34 cellular contexts compared by ENCODE assay signal in genomic region chr3:58183221-58183620, GRCh38. TPM values are rescaled to one million over a fixed set of nuclear protein-coding genes. Genes with fewer than 3 reads are reported as not detected.
"Had no signal": no experiment of that assay in that cellular context is flagged by ENCODE, and none has a peak within 500 bp of the region (broad histone marks: within the 10 kb centered on the region; RNA-seq: fewer than 3 reads in every experiment).

No MANE protein-coding gene starts in this region.

- H3K9me3 ChIP-seq: adrenal gland, breast epithelium, esophagus muscularis mucosa, gastroesophageal sphincter had no signal

- H3K27me3 ChIP-seq: adrenal gland, breast epithelium, dorsolateral prefrontal cortex, esophagus muscularis mucosa, gastroesophageal sphincter had no signal

- H3K36me3 ChIP-seq: adrenal gland, breast epithelium, esophagus muscularis mucosa, gastroesophageal sphincter had no signal

- DNase-seq: activated CD4-positive, alpha-beta memory T cell treated with anti-CD3 and anti-CD28 coated beads for 36 hours; activated CD4-positive, alpha-beta T cell treated with anti-CD3 and anti-CD28 coated beads for 36 hours; activated CD4-positive, alpha-beta T cell treated with anti-CD3 and anti-CD28 coated beads, Interleukin-2, amount 10 ng/mL, durations not matched to agents 24 days and 14 days; activated CD4-positive, CD25-positive, alpha-beta regulatory T cell; activated CD4-positive, CD25-positive, alpha-beta regulatory T cell treated with anti-CD3 and anti-CD28 coated beads, Interleukin-2, amount 50 U/mL, for 72 hours; activated CD8-positive, alpha-beta memory T cell treated with anti-CD3 and anti-CD28 coated beads, Interleukin-2, amount 10 ng/mL, durations not matched to agents 7 days and 5 days; activated CD8-positive, alpha-beta memory T cell treated with anti-CD3 and anti-CD28 coated beads, Interleukin-2, amount 50 U/mL, for 4 hours; activated CD8-positive, alpha-beta T cell treated with anti-CD3 and anti-CD28 coated beads, Interleukin-2, amount 10 ng/mL, durations not matched to agents 7 days and 5 days; activated effector memory CD4-positive, alpha-beta T cell treated with anti-CD3 and anti-CD28 coated beads, Interleukin-2, amount 50 U/mL, for 16 hours; activated naive CD4-positive, alpha-beta T cell treated with anti-CD3 and anti-CD28 coated beads for 36 hours; activated naive CD8-positive, alpha-beta T cell treated with anti-CD3 and anti-CD28 coated beads for 36 hours; activated naive CD8-positive, alpha-beta T cell treated with anti-CD3 and anti-CD28 coated beads, Interleukin-2, amount 50 U/mL, for 24 hours; activated T-cell treated with anti-CD3 and anti-CD28 coated beads, Interleukin-2, amount 50 U/mL, for 1 hour; activated T-cell treated with anti-CD3 and anti-CD28 coated beads, Interleukin-2, amount 50 U/mL, for 48 hours; adrenal gland; amygdala; dorsolateral prefrontal cortex; effector memory CD4-positive, alpha-beta T cell; endodermal cell; erythroblast; foreskin melanocyte; head of caudate nucleus; T-helper 1 cell; T-helper 17 cell; T1000 had no signal

- H3K27ac ChIP-seq: adrenal gland, breast epithelium, coronary artery, dorsolateral prefrontal cortex, esophagus muscularis mucosa, gastroesophageal sphincter had no signal

- H3K4me3 ChIP-seq: adrenal gland, breast epithelium, coronary artery, dorsolateral prefrontal cortex, esophagus muscularis mucosa, gastroesophageal sphincter had no signal

- H3K4me1 ChIP-seq: adrenal gland, breast epithelium had no signal

RNA-seq across cellular contexts. Expression of gene DNASE1L3, which starts 27.6 kb away (rescaled TPM):
- total RNA-seq: activated CD4-positive, alpha-beta memory T cell treated with anti-CD3 and anti-CD28 coated beads for 36 hours; activated CD4-positive, alpha-beta T cell treated with anti-CD3 and anti-CD28 coated beads for 36 hours; activated CD4-positive, alpha-beta T cell treated with anti-CD3 and anti-CD28 coated beads, Interleukin-2, amount 10 ng/mL, durations not matched to agents 24 days and 14 days; activated CD8-positive, alpha-beta memory T cell treated with anti-CD3 and anti-CD28 coated beads for 36 hours; activated CD8-positive, alpha-beta memory T cell treated with anti-CD3 and anti-CD28 coated beads, Interleukin-2, amount 10 ng/mL, durations not matched to agents 7 days and 5 days; activated CD8-positive, alpha-beta T cell treated with anti-CD3 and anti-CD28 coated beads, Interleukin-2, amount 10 ng/mL, durations not matched to agents 7 days and 5 days; activated naive CD4-positive, alpha-beta T cell treated with anti-CD3 and anti-CD28 coated beads for 36 hours; activated naive CD8-positive, alpha-beta T cell treated with anti-CD3 and anti-CD28 coated beads for 36 hours; activated T-helper 1 cell treated with anti-CD3 and anti-CD28 coated beads, Interleukin-12 subunit alpha, Interleukin-12 subunit beta, Interleukin-2, Interleukin-4 antibody, amounts not matched to agents 30 ng/mL and 10 ng/mL and 1 ng/mL, durations not matched to agents 14 hours and 24 hours and 36 hours; activated T-helper 2 cell treated with anti-CD3 and anti-CD28 coated beads, Interferon-gamma antibody, Interleukin-2, Interleukin-4, amounts not matched to agents 10 μg/mL and 5 μg/mL and 100 μg/mL, durations not matched to agents 14 hours and 24 hours and 36 hours; endodermal cell; fibroblast of lung; fibroblast of villous mesenchyme had no signal
- polyA plus RNA-seq: fibroblast of lung had no signal
